In genomic region chr14:68309121-68309520, GRCh38 we compare ENCODE assay signal across 11 cellular contexts.
DNase-seq lines count a peak whose midpoint lies in the region; ATAC-seq and TF ChIP-seq lines count a peak whose summit lies in the region.
"Had no signal": no experiment of that assay in that cellular context is flagged by ENCODE, and none has a peak within 500 bp of the region (broad histone marks: within the 10 kb centered on the region; RNA-seq: fewer than 3 reads in every experiment).

No MANE protein-coding gene starts in this region.

- intact Hi-C loops in Right ventricle myocardium superior (cut with DNase I) (no loop called here), Right ventricle myocardium inferior (cut with DNase I) (no loop called here), uterus (cut with DNase I; ENCODE audit: low total_unique reads) (no loop called here)

- H3K9me3 ChIP-seq in muscle layer of colon (ENCODE audit: low read length) (no peaks in the 10 kb centered on the region), uterus (no peaks in the 10 kb centered on the region)
- H3K9me3 ChIP-seq: SJSA1 had no signal

- ATAC-seq in Right ventricle myocardium superior (ENCODE audit: poor library complexity) (peak; percentile 25), Right ventricle myocardium inferior (no peak)
- ATAC-seq: activated CD4-positive, alpha-beta T cell treated with anti-CD3 and anti-CD28 coated beads for 36 hours had no signal

- peaks cover 0 to 3% (median 0%) of the 10 kb centered on the region in 5 experiments for H3K9me3 Mint-ChIP-seq in brain
- no peaks in the 10 kb centered on the region for H3K9me3 Mint-ChIP-seq in glutamatergic neuron (ENCODE audit: unreplicated experiment)

- H3K27ac Mint-ChIP-seq in brain (peak overlapping the region in 3 of 5 experiments; percentile 78 to 83 (median 83)), glutamatergic neuron (ENCODE audit: unreplicated experiment) (no peak overlapping the region)
- H3K27ac Mint-ChIP-seq: activated CD4-positive, alpha-beta T cell treated with anti-CD3 and anti-CD28 coated beads for 36 hours had no signal

- H3K36me3 ChIP-seq in muscle layer of colon (ENCODE audit: insufficient read depth, low read length) (no peaks in the 10 kb centered on the region), uterus (no peaks in the 10 kb centered on the region)
- H3K36me3 ChIP-seq: SJSA1 had no signal

- H3K27me3 ChIP-seq in muscle layer of colon (ENCODE audit: control insufficient read depth in 1 of 2, insufficient read depth in 2 of 2, low read length in 2 of 2) (no peaks in the 10 kb centered on the region), uterus (no peaks in the 10 kb centered on the region)
- H3K27me3 ChIP-seq: SJSA1 had no signal

- H3K4me3 Mint-ChIP-seq in brain (peak overlapping the region in 1 of 5 experiments; percentile 44), glutamatergic neuron (ENCODE audit: unreplicated experiment) (no peak overlapping the region)
- H3K4me3 Mint-ChIP-seq: activated CD4-positive, alpha-beta T cell treated with anti-CD3 and anti-CD28 coated beads for 36 hours had no signal

- no peak overlapping the region for H3K9ac ChIP-seq in muscle layer of colon (ENCODE audit: low read length)

- peaks cover 78% of the 10 kb centered on the region for H3K4me1 Mint-ChIP-seq in brain
- H3K4me1 Mint-ChIP-seq in glutamatergic neuron (ENCODE audit: low read depth, unreplicated experiment), result peaks cover 4% of the 10 kb centered on the region

- TF ChIP-seq CTCF in brain (conservative IDR thresholded peaks at IDR 0.05) (no peak), uterus (IDR thresholded peaks at IDR 0.05) (no peak), glutamatergic neuron (IDR thresholded peaks at IDR 0.05; ENCODE audit: partially characterized antibody, unreplicated experiment) (no peak)

- H3K4me3 ChIP-seq in muscle layer of colon (ENCODE audit: low read depth in 1 of 2, low read length in 2 of 2) (peak overlapping the region in 1 of 2 donors; percentile 29), uterus (no peak overlapping the region)
- H3K4me3 ChIP-seq: SJSA1 had no signal

- H3K27me3 Mint-ChIP-seq in brain, result peaks cover 3% of the 10 kb centered on the region
- H3K27me3 Mint-ChIP-seq in glutamatergic neuron (ENCODE audit: unreplicated experiment), result no peaks in the 10 kb centered on the region
- H3K27me3 Mint-ChIP-seq: activated CD4-positive, alpha-beta T cell treated with anti-CD3 and anti-CD28 coated beads for 36 hours had no signal

- DNase-seq in Right ventricle myocardium superior, result no peak
- no peak for DNase-seq in Right ventricle myocardium inferior (ENCODE audit: missing footprints)
- no peak for DNase-seq in uterus
- no peak for DNase-seq in NCI-H510A (lab: John Stamatoyannopoulos, UW)
- no peak for DNase-seq in glutamatergic neuron
- no peak for DNase-seq in stimulated activated CD8-positive, alpha-beta memory T cell treated with anti-CD3 and anti-CD28 coated beads, Interleukin-4, amount 100 ng/mL, for 48 hours
- DNase-seq: activated CD4-positive, alpha-beta T cell treated with anti-CD3 and anti-CD28 coated beads for 36 hours; activated effector memory CD4-positive, alpha-beta T cell treated with Interleukin-2 at 50 U/mL for 16 hours had no signal

- H3K27ac ChIP-seq in muscle layer of colon (ENCODE audit: low read depth, low read length), result peak overlapping the region; percentile 81
- H3K27ac ChIP-seq in uterus, result peak overlapping the region; percentile 73 to 78
- H3K27ac ChIP-seq: SJSA1 had no signal

- no peak for TF ChIP-seq POLR2A in uterus (IDR thresholded peaks at IDR 0.05)

- H3K36me3 Mint-ChIP-seq in brain, result no peaks in the 10 kb centered on the region
- no peaks in the 10 kb centered on the region for H3K36me3 Mint-ChIP-seq in glutamatergic neuron (ENCODE audit: unreplicated experiment)

- peaks cover 34% of the 10 kb centered on the region for H3K4me1 ChIP-seq in muscle layer of colon (ENCODE audit: insufficient read depth, low read length)
- no peaks in the 10 kb centered on the region for H3K4me1 ChIP-seq in uterus
